Comparison of ENCODE assay signal across 8 cellular contexts in the genomic region with DNA sequence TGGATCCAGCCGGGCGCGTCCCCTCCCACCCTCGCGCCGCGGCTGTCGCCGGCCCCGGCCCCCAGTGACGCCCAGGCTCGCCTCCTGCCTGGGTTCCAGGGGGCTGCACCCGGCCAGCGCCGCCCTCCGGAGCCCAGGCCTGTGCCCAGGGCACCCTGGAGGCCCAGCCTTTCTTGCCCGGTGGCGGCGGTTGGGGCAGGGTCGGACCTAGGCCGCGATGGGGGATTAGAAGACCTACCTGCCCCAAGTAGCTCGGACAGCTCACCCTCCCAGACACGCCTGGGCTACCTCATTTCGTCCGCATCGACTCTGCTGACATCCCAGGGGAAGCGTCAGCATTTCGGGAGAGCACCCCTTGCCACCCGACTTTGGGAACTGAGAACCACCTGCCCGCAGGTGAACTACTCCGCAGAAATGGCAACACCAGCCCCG. TPM values are rescaled to one million over a fixed set of nuclear protein-coding genes. Genes with fewer than 3 reads are reported as not detected.
DNase-seq lines count a peak whose midpoint lies in the region; ATAC-seq and TF ChIP-seq lines count a peak whose summit lies in the region.

No MANE protein-coding gene starts in this region.

- H3K9me3 Mint-ChIP-seq in Calu3 (ENCODE audit: low read depth, unreplicated experiment) (no peaks in the 10 kb centered on the region), progenitor cell of endocrine pancreas (ENCODE audit: low read depth) (no peaks in the 10 kb centered on the region)

- H3K4me1 Mint-ChIP-seq in Calu3 (ENCODE audit: low read depth, unreplicated experiment) (peaks cover 32% of the 10 kb centered on the region), progenitor cell of endocrine pancreas (ENCODE audit: low read depth) (peaks cover 14% of the 10 kb centered on the region)

- H3K4me1 ChIP-seq in SJSA1 (replicated peaks): peaks cover 32% of the 10 kb centered on the region
- H3K4me1 ChIP-seq in esophagus squamous epithelium: peaks cover 6 to 45% (median 11%) of the 10 kb centered on the region in 3 donors

- intact Hi-C loops in Calu3 (cut with micrococcal nuclease; ENCODE audit: unreplicated experiment) (no loop called here), esophagus squamous epithelium (cut with DNase I) (loop anchor here (5.0 kb wide), 1 partner anchor 205 kb away; no protein-coding TSS in a partner anchor)

- peak overlapping the region; percentile 34 for H3K4me3 ChIP-seq in SJSA1
- H3K4me3 ChIP-seq in esophagus squamous epithelium: peak overlapping the region; percentile 41 to 84 (median 69)

- TF ChIP-seq CTCF in Calu3 (IDR thresholded peaks at IDR 0.05; ENCODE audit: unreplicated experiment) (no peak), esophagus squamous epithelium (IDR thresholded peaks at IDR 0.05) (no peak), progenitor cell of endocrine pancreas (IDR thresholded peaks at IDR 0.05; ENCODE audit: unreplicated experiment) (peak; percentile 9)

- no peaks in the 10 kb centered on the region for H3K27me3 ChIP-seq in SJSA1 (replicated peaks)
- H3K27me3 ChIP-seq in esophagus squamous epithelium: no peaks in the 10 kb centered on the region

- H3K36me3 Mint-ChIP-seq in Calu3 (ENCODE audit: insufficient read depth, unreplicated experiment): peaks cover 41% of the 10 kb centered on the region
- H3K36me3 Mint-ChIP-seq in progenitor cell of endocrine pancreas (ENCODE audit: insufficient read depth): peaks cover 4% of the 10 kb centered on the region

- no peak overlapping the region for H3K27ac Mint-ChIP-seq in Calu3 (ENCODE audit: unreplicated experiment)
- H3K27ac Mint-ChIP-seq in progenitor cell of endocrine pancreas: peak overlapping the region; percentile 89

- no peak for TF ChIP-seq POLR2A in esophagus squamous epithelium (IDR thresholded peaks at IDR 0.05)

- BruUV-seq in Calu3 (replicated peaks; lab: Mats Ljungman, UMichigan): no TSS peak

- WGBS in esophagus squamous epithelium, 2 donors: 83 to 100% methylated on average over 1 to 2 of the region's 33 CpGs

- ATAC-seq in GM21447 (IDR thresholded peaks at IDR 0.05; ENCODE audit: unreplicated experiment): no peak

- no peaks in the 10 kb centered on the region for H3K9me3 ChIP-seq in SJSA1 (replicated peaks)
- no peaks in the 10 kb centered on the region for H3K9me3 ChIP-seq in esophagus squamous epithelium

- H3K4me3 Mint-ChIP-seq in Calu3 (ENCODE audit: low read depth, unreplicated experiment) (peak overlapping the region; percentile 85), progenitor cell of endocrine pancreas (ENCODE audit: low read depth) (peak overlapping the region; percentile 67)

- H3K27me3 Mint-ChIP-seq in Calu3 (ENCODE audit: unreplicated experiment) (no peaks in the 10 kb centered on the region), progenitor cell of endocrine pancreas (peaks cover 13% of the 10 kb centered on the region)

- CTCF ChIA-PET in Calu3 (lab: Charles Lee): interaction anchor here (0.8 to 1.8 kb wide), 3 partner anchors 239 to 524 kb away, joined by 4 to 7 read pairs (median 4); no protein-coding TSS in a partner anchor

- H3K27ac ChIP-seq in SJSA1 (peak overlapping the region; percentile 85), esophagus squamous epithelium (peak overlapping the region; percentile 86 to 97 (median 92))

- DNase-seq in Calu3 (no peak), SJSA1 (ENCODE audit: low read depth in 1 of 2, low spot score in 2 of 2) (no peak), esophagus squamous epithelium (lab: John Stamatoyannopoulos, UW) (no peak), progenitor cell of endocrine pancreas (ENCODE audit: low spot score, unreplicated experiment) (peak; percentile 34), T-helper 9 cell (no peak), Kasumi-1 (lab: John Stamatoyannopoulos, UW) (no peak)
- no peak for DNase-seq in NK-92 treated with Interleukin-12 subunit alpha and Interleukin-12 subunit beta, amount 100 ng/mL, for 24 hours (lab: John Stamatoyannopoulos, UW)

- peaks cover 7% of the 10 kb centered on the region for H3K36me3 ChIP-seq in SJSA1
- H3K36me3 ChIP-seq in esophagus squamous epithelium: no peaks in the 10 kb centered on the region

RNA-seq across cellular contexts. Expression of a gene that starts 0.7 kb away (rescaled TPM):
- total RNA-seq in Calu3 (2022): 15.6 and 21.0 TPM in 2 replicates
- 6.3 and 14.5 TPM in 2 replicates for total RNA-seq in SJSA1 (2014; rRNA removed; shearing (Covaris generic))
- total RNA-seq in esophagus squamous epithelium: 10 to 100 TPM; 11.2 to 27.1 (median 20.0) TPM
- 39.9 and 41.8 TPM in 2 replicates for total RNA-seq in progenitor cell of endocrine pancreas
